In genomic region chr4:145482209-145483021, GRCh38 we compare ENCODE assay signal across 1 cellular context.
TF ChIP-seq lines count a peak whose summit lies in the region.

No MANE protein-coding gene starts in this region.

TF ChIP-seq in H1, 55 proteins besides CTCF, POLR2A, EP300 and RAD21 (continued from another document):
- peak; percentile 12; the same call in 1 of the 2 replicates for TF ChIP-seq MAX (IDR thresholded peaks at IDR 0.05)
- peak; percentile 82 for TF ChIP-seq POLR2AphosphoS5 (IDR thresholded peaks at IDR 0.05; ENCODE audit: low read depth, low read length)
- TF ChIP-seq KDM4A (IDR thresholded peaks at IDR 0.05; ENCODE audit: low read depth, low read length, severe bottlenecking) = peak; percentile 86
- TF ChIP-seq CBX5 (IDR thresholded peaks at IDR 0.05; ENCODE audit: low read depth, low read length) = no peak
- peak; percentile 82 for TF ChIP-seq CEBPB (IDR thresholded peaks at IDR 0.05; ENCODE audit: low read depth, low read length)
- TF ChIP-seq SUZ12 (IDR thresholded peaks at IDR 0.05; ENCODE audit: low read length) = peak; percentile 29; the same call in 1 of the 2 replicates
- 0 out of 4 replicates have a peak, but pooled peaks of 1 of the 2 experiments have one; percentile 19 for TF ChIP-seq SIN3A (conservative IDR thresholded peaks at IDR 0.05 in 1 of 2, IDR thresholded peaks at IDR 0.05 in 1 of 2; ENCODE audit: low read depth in 1 of 2, low read length in 2 of 2)
- TF ChIP-seq E2F6 (IDR thresholded peaks at IDR 0.05) = no peak
